Comparison of ENCODE assay signal across 22 cellular contexts in the genomic region with DNA sequence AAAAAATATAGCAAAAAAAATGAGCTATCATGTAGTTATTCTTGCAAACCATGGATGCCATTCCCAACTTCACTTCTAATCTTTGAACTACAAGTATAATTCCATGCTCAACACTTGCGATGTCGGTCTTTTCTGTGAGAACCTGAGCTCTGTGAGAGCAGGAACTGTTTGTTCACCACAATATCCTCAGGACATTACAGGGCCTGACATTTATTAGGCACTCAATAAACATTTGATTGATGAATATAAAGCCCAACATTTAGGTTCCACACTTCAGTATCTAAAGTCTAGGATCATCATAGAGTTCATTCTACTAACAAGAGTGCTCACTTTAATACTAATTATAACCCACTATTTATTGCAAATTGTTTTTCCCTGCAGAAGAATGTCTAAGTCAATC.
"Had no signal": no experiment of that assay in that cellular context is flagged by ENCODE, and none has a peak within 500 bp of the region (broad histone marks: within the 10 kb centered on the region; RNA-seq: fewer than 3 reads in every experiment).

No MANE protein-coding gene starts in this region.

- H3K4me3 ChIP-seq: colonic mucosa, esophagus squamous epithelium, gastrocnemius medialis, heart right ventricle, left lung, lung, mucosa of descending colon had no signal

- FAIRE-seq: islet of Langerhans had no signal

- H3K27me3 ChIP-seq: colonic mucosa, esophagus squamous epithelium, gastrocnemius medialis, left lung had no signal

- H3K27ac ChIP-seq: colonic mucosa, epithelial cell of prostate, esophagus squamous epithelium, gastrocnemius medialis, heart right ventricle, left lung had no signal

- DNase-seq: colonic mucosa; cortex of kidney; effector memory CD4-positive, alpha-beta T cell; erythroblast; esophagus squamous epithelium; foreskin fibroblast; gastrocnemius medialis; glutamatergic neuron; head of caudate nucleus; heart right ventricle; hippocampal formation; left cardiac atrium; left lung; left ventricle myocardium superior; mucosa of descending colon; naive B cell had no signal

- H3K4me1 ChIP-seq: colonic mucosa, esophagus squamous epithelium, gastrocnemius medialis, heart right ventricle, left lung had no signal

- H3K36me3 ChIP-seq: colonic mucosa, esophagus squamous epithelium, gastrocnemius medialis, heart right ventricle, left lung had no signal

- H3K27me3 Mint-ChIP-seq: memory B cell had no signal

- ATAC-seq: gastrocnemius medialis, heart right ventricle, left cardiac atrium, left lung, left ventricle myocardium superior, mucosa of descending colon had no signal

- H3K36me3 Mint-ChIP-seq: memory B cell, mesothelial cell of epicardium, naive B cell had no signal

- H3K9me3 Mint-ChIP-seq: dendritic cell treated with granulocyte-macrophage colony-stimulating factor and Interleukin-4, amounts not matched to agents 40 ng/mL and 50 ng/mL, for 4 days; memory B cell; mesothelial cell of epicardium; naive B cell had no signal

- H3K4me3 Mint-ChIP-seq: dendritic cell treated with granulocyte-macrophage colony-stimulating factor and Interleukin-4, amounts not matched to agents 40 ng/mL and 50 ng/mL, for 4 days; memory B cell; mesothelial cell of epicardium had no signal

- H3K27ac Mint-ChIP-seq: dendritic cell treated with granulocyte-macrophage colony-stimulating factor and Interleukin-4, amounts not matched to agents 40 ng/mL and 50 ng/mL, for 4 days; memory B cell; mesothelial cell of epicardium; naive B cell had no signal

- H3K9me3 ChIP-seq: colonic mucosa, esophagus squamous epithelium, gastrocnemius medialis, heart right ventricle, left lung, mucosa of descending colon had no signal
